ENCODE assay signal across 8 cellular contexts in genomic region chr7:159335181-159335926, GRCh38.
A peak's percentile ranks its signal among the peaks of the same experiment; 100 is the strongest.
DNase-seq lines count a peak whose midpoint lies in the region; ATAC-seq, FAIRE-seq and TF ChIP-seq lines count a peak whose summit lies in the region.
"Not testable (repeated sequence)": the region's sequence is repeated elsewhere in the genome, so short reads cannot be mapped to it uniquely, and the experiment has no call there.

No MANE protein-coding gene starts in this region.

- H4K5ac ChIP-seq in mesendoderm (ENCODE audit: low read length), result not testable (repeated sequence)

- not testable (repeated sequence) for H4K8ac ChIP-seq in mesendoderm (ENCODE audit: low read depth, low read length)

- WGBS in GM23248 (ENCODE audit: low coverage in 1 of 2, low lambda C conversion rate in 2 of 2, missing lambda C conversion rate in 2 of 2), 2 experiments, result 66% methylated on average over 19 to 39 of the region's 39 CpGs
- WGBS in K562 (ENCODE audit: insufficient coverage, low coverage, missing lambda C conversion rate), result 66% methylated on average over 34 of the region's 39 CpGs
- WGBS in right cardiac atrium, result 90% methylated on average over 39 of the region's 39 CpGs
- WGBS in mesendoderm (ENCODE audit: extremely low coverage, insufficient coverage, low lambda C conversion rate), result no CpG with 5 or more reads among the region's 39 CpGs
- 78 to 92% (median 80%) methylated on average over 32 to 39 of the region's 39 CpGs for WGBS in spleen, 5 donors

- POLR2A ChIA-PET in WTC11 (lab: Charles Lee); K562 (lab: Yijun Ruan, JAX): not testable (repeated sequence)

- H3K9me1 ChIP-seq in K562 (ENCODE audit: control insufficient read depth, insufficient read depth, low read length), result not testable (repeated sequence)

- H3K36me3 ChIP-seq in GM23248 (ENCODE audit: low read depth); K562 (ENCODE audit: control insufficient read depth, insufficient read depth, low read length); mesendoderm (ENCODE audit: control insufficient read depth, insufficient read depth, low read length); spleen: not testable (repeated sequence)

- ATAC-seq in WTC11, result not testable (repeated sequence)
- ATAC-seq in K562 (peak; percentile 71), right cardiac atrium (peak; percentile 64 to 73)

- H3K4me3 Mint-ChIP-seq in WTC11, result not testable (repeated sequence)

- FAIRE-seq in K562 (lab: Jason Lieb, UNC), result not testable (repeated sequence)

- not testable (repeated sequence) for H3K4me1 Mint-ChIP-seq in WTC11

- H3K4me2 ChIP-seq in GM23248 (ENCODE audit: unreplicated experiment); K562 (ENCODE audit: insufficient read depth, low read length); mesendoderm (ENCODE audit: low read length): not testable (repeated sequence)

- not testable (repeated sequence) for H2BK5ac ChIP-seq in mesendoderm (ENCODE audit: low read length)

- H3K9me3 Mint-ChIP-seq in WTC11, result peaks cover 35% of the 10 kb centered on the region

- intact Hi-C loops in K562 (cut with micrococcal nuclease); right cardiac atrium (cut with DNase I); spleen (cut with DNase I; ENCODE audit: low total_unique reads): not testable (repeated sequence)

- not testable (repeated sequence) for H3K18ac ChIP-seq in mesendoderm (ENCODE audit: low read length)

- TF ChIP-seq EP300 in K562 (IDR thresholded peaks at IDR 0.05; ENCODE audit: low read length), result not testable (repeated sequence)

- not testable (repeated sequence) for H3K27me3 Mint-ChIP-seq in WTC11 (ENCODE audit: low read depth)

- not testable (repeated sequence) for H2BK120ac ChIP-seq in mesendoderm (ENCODE audit: low read depth, low read length)

- not testable (repeated sequence) for H3K27ac Mint-ChIP-seq in WTC11

- not testable (repeated sequence) for H3K4me1 ChIP-seq in GM23248 (ENCODE audit: insufficient read depth); K562 (replicated peaks in 1 of 2; ENCODE audit: control insufficient read depth in 2 of 2, insufficient read depth in 2 of 2, low read length in 2 of 2); right cardiac atrium (ENCODE audit: control insufficient read depth, insufficient read depth, low read length); mesendoderm (ENCODE audit: control insufficient read depth, low read depth, low read length); spleen

- not testable (repeated sequence) for H2AK5ac ChIP-seq in mesendoderm (ENCODE audit: low read length)

- TF ChIP-seq CTCF in NB4 (IDR thresholded peaks at IDR 0.05; ENCODE audit: low read depth, low read length); WTC11 (IDR thresholded peaks at IDR 0.05); K562 (IDR thresholded peaks at IDR 0.05 in 2 of 3, conservative IDR thresholded peaks at IDR 0.05 in 1 of 3; ENCODE audit: insufficient read depth in 2 of 3, low read depth in 1 of 3, low read length in 3 of 3); fibroblast of villous mesenchyme (IDR thresholded peaks at IDR 0.05; ENCODE audit: insufficient read depth, low read depth, low read length); spleen (IDR thresholded peaks at IDR 0.05 in 8 of 11, conservative IDR thresholded peaks at IDR 0.05 in 3 of 11): not testable (repeated sequence)

- H3K36me3 Mint-ChIP-seq in WTC11, result peaks cover 20% of the 10 kb centered on the region

- H3K4me3 ChIP-seq in GM23248; NB4 (ENCODE audit: low read depth, low read length); K562; right cardiac atrium (ENCODE audit: low read length); mesendoderm (ENCODE audit: low read length); spleen: not testable (repeated sequence)
- H3K4me3 ChIP-seq in fibroblast of villous mesenchyme (ENCODE audit: low read depth, low read length), result peak overlapping the region; percentile 52

- not testable (repeated sequence) for H3K27me3 ChIP-seq in GM23248 (replicated peaks; ENCODE audit: insufficient read depth); K562 (ENCODE audit: control insufficient read depth in 2 of 2, insufficient read depth in 2 of 2, low read length in 2 of 2); right cardiac atrium (ENCODE audit: control insufficient read depth, insufficient read depth); mesendoderm (ENCODE audit: insufficient read depth, low read length, poor library complexity); spleen (replicated peaks in 1 of 7)

- H3K9me2 ChIP-seq in GM23248 (ENCODE audit: insufficient read depth), result not testable (repeated sequence)

- CTCF ChIA-PET in WTC11 (lab: Charles Lee); K562 (lab: Yijun Ruan, JAX; ENCODE audit: low intra/inter-chr PET ratio): not testable (repeated sequence)

- DNase-seq in GM23248, result peak; percentile 22
- DNase-seq in NB4 (ENCODE audit: low read depth), result peak; percentile 36
- peak; percentile 12 for DNase-seq in WTC11 (ENCODE audit: low spot score)
- peak in 1 of 4 experiments; percentile 8 for DNase-seq in K562 (ENCODE audit: extremely low read depth in 1 of 4, low spot score in 3 of 4)
- not testable (repeated sequence) for DNase-seq in fibroblast of villous mesenchyme (ENCODE audit: low read depth)
- peak; percentile 14 to 64 (median 38) for DNase-seq in right cardiac atrium
- DNase-seq in mesendoderm, result peak; percentile 6
- DNase-seq in spleen, result peak; percentile 76

- not testable (repeated sequence) for H3F3A ChIP-seq in GM23248 (ENCODE audit: insufficient read depth)

- not testable (repeated sequence) for H3K79me2 ChIP-seq in GM23248 (ENCODE audit: insufficient read depth); K562 (ENCODE audit: control insufficient read depth, insufficient read depth, low read length); mesendoderm (ENCODE audit: control insufficient read depth, insufficient read depth, low read length)

- not testable (repeated sequence) for H3K9ac ChIP-seq in GM23248; K562 (ENCODE audit: insufficient read depth in 1 of 2, low read depth in 2 of 2, low read length in 2 of 2); mesendoderm (ENCODE audit: low read length)

- H3K27ac ChIP-seq in GM23248; K562 (ENCODE audit: extremely low read depth, low read depth, low read length); right cardiac atrium (ENCODE audit: low read length); mesendoderm (ENCODE audit: low read depth, low read length); spleen: not testable (repeated sequence)

- not testable (repeated sequence) for TF ChIP-seq POLR2A in NB4 (IDR thresholded peaks at IDR 0.05; ENCODE audit: extremely low read depth, insufficient read length); K562 (conservative IDR thresholded peaks at IDR 0.05); spleen (IDR thresholded peaks at IDR 0.05)

- H2BK15ac ChIP-seq in mesendoderm (replicated peaks; ENCODE audit: low read depth), result not testable (repeated sequence)

- H4K20me1 ChIP-seq in GM23248 (ENCODE audit: insufficient read depth); K562 (replicated peaks; ENCODE audit: control insufficient read depth, insufficient read depth, low read length): not testable (repeated sequence)

- H3K4ac ChIP-seq in mesendoderm (ENCODE audit: low read depth, low read length), result not testable (repeated sequence)

- H3K56ac ChIP-seq in mesendoderm (ENCODE audit: low read length), result not testable (repeated sequence)

- in situ Hi-C loops in GM23248 (cut with MboI); K562 (cut with MboI): not testable (repeated sequence)

- not testable (repeated sequence) for H3K23ac ChIP-seq in mesendoderm (ENCODE audit: low read length)

- H2AFZ ChIP-seq in GM23248; K562 (ENCODE audit: low read depth, low read length): not testable (repeated sequence)

- peak in 1 of 2 experiments; percentile 12; a peak in 1 of 4 replicates for TF ChIP-seq RAD21 in K562 (CRISPR knock-in tag; conservative IDR thresholded peaks at IDR 0.05 in 1 of 2, IDR thresholded peaks at IDR 0.05 in 1 of 2)

- not testable (repeated sequence) for H3K79me1 ChIP-seq in mesendoderm (ENCODE audit: low read length)

- BruUV-seq in K562 (replicated peaks; lab: Mats Ljungman, UMichigan), result not testable (repeated sequence)

- not testable (repeated sequence) for H3K9me3 ChIP-seq in GM23248 (ENCODE audit: low read depth); K562 (replicated peaks; ENCODE audit: control insufficient read depth, insufficient read depth, low read depth, low read length); right cardiac atrium (ENCODE audit: control insufficient read depth, low read length); spleen

TF ChIP-seq in K562, 482 proteins besides CTCF, POLR2A, EP300 and RAD21 (continues in another document):
- 0 out of 2 replicates have a peak, but pooled peaks have one; percentile 15 for TF ChIP-seq HMBOX1 (IDR thresholded peaks at IDR 0.05)
- TF ChIP-seq NBN (IDR thresholded peaks at IDR 0.05; ENCODE audit: low read depth), result peak; percentile 96
- TF ChIP-seq MCM7 (IDR thresholded peaks at IDR 0.05), result peak; percentile 65 to 89; a peak in 2 of 4 replicates
- peak; percentile 86 for TF ChIP-seq MCM3 (IDR thresholded peaks at IDR 0.05)
